In genomic region chr20:13148402-13148801, GRCh38 we compare ENCODE assay signal across 16 cellular contexts.
DNase-seq lines count a peak whose midpoint lies in the region; ATAC-seq, FAIRE-seq and TF ChIP-seq lines count a peak whose summit lies in the region.
"Had no signal": no experiment of that assay in that cellular context is flagged by ENCODE, and none has a peak within 500 bp of the region (broad histone marks: within the 10 kb centered on the region; RNA-seq: fewer than 3 reads in every experiment).

No MANE protein-coding gene starts in this region.

- peak overlapping the region; percentile 72 for H3K27ac Mint-ChIP-seq in mesothelial cell of epicardium
- H3K27ac Mint-ChIP-seq: B cell; CD4-positive, alpha-beta T cell had no signal

- H3K4me1 Mint-ChIP-seq in mesothelial cell of epicardium, result peaks cover 23% of the 10 kb centered on the region
- H3K4me1 Mint-ChIP-seq: B cell had no signal

- H3K27me3 ChIP-seq in bronchial epithelial cell (ENCODE audit: control insufficient read depth, insufficient read depth, low read length) (no peaks in the 10 kb centered on the region), gastrocnemius medialis (no peaks in the 10 kb centered on the region), upper lobe of right lung (no peaks in the 10 kb centered on the region)

- in situ Hi-C loops in gastrocnemius medialis (cut with MboI; ENCODE audit: low sequenced_read_pairs in 4 of 4) (loop anchor here in 1 of 4 donors (25.0 kb wide), 1 partner anchor 389 kb away; no protein-coding TSS in a partner anchor), GM13977 (cut with MboI; ENCODE audit: low pct_unique_long_range_greater_than_20kb, low sequenced_read_pairs, unreplicated experiment) (no loop called here)

- peak in 1 of 2 donors; percentile 25 for ATAC-seq in gastrocnemius medialis
- ATAC-seq in upper lobe of right lung, result peak; percentile 42
- no peak for ATAC-seq in HG02884 (IDR thresholded peaks at IDR 0.05; ENCODE audit: unreplicated experiment)
- ATAC-seq: GM23338 had no signal

- H3K36me3 Mint-ChIP-seq in mesothelial cell of epicardium, result peaks cover 32% of the 10 kb centered on the region

- DNase-seq in bronchial epithelial cell (ENCODE audit: low read depth), result no peak
- no peak for DNase-seq in mesothelial cell of epicardium (ENCODE audit: low spot score in 2 of 2, unreplicated experiment in 2 of 2)
- DNase-seq in gastrocnemius medialis, result no peak
- DNase-seq in upper lobe of right lung, result no peak
- DNase-seq in pons (ENCODE audit: low spot score), result no peak
- DNase-seq in GM13977 (ENCODE audit: low spot score), result no peak
- DNase-seq: ACHN; C1 segment of cervical spinal cord; Calu3; CD4-positive, alpha-beta T cell; DMS 273 treated with DMSO at 0.1 percent for 48 hours; H7 had no signal

- H3K27me3 Mint-ChIP-seq in mesothelial cell of epicardium (ENCODE audit: low read depth), result no peaks in the 10 kb centered on the region
- H3K27me3 Mint-ChIP-seq: B cell had no signal

- FAIRE-seq in bronchial epithelial cell (lab: Jason Lieb, UNC), result peak; percentile 72
- FAIRE-seq: GM18507 had no signal

- peak overlapping the region; percentile 5 to 83 (median 78) for H3K27ac ChIP-seq in gastrocnemius medialis
- peak overlapping the region; percentile 32 for H3K27ac ChIP-seq in upper lobe of right lung

- peaks cover 12% of the 10 kb centered on the region for H3K9me3 Mint-ChIP-seq in mesothelial cell of epicardium
- H3K9me3 Mint-ChIP-seq: CD4-positive, alpha-beta T cell; GM23338 had no signal

- TF ChIP-seq POLR2A in gastrocnemius medialis (IDR thresholded peaks at IDR 0.05), result no peak

- H3K4me3 ChIP-seq in bronchial epithelial cell (ENCODE audit: low read depth, low read length) (no peak overlapping the region), gastrocnemius medialis (no peak overlapping the region), upper lobe of right lung (no peak overlapping the region)
- H3K4me3 ChIP-seq: GM23338 had no signal

- H3K36me3 ChIP-seq in bronchial epithelial cell (ENCODE audit: control insufficient read depth, insufficient read depth, low read length) (no peaks in the 10 kb centered on the region), gastrocnemius medialis (no peaks in the 10 kb centered on the region), upper lobe of right lung (no peaks in the 10 kb centered on the region)

- peaks cover 28% of the 10 kb centered on the region in 2 donors for H3K4me1 ChIP-seq in gastrocnemius medialis
- peaks cover 22% of the 10 kb centered on the region for H3K4me1 ChIP-seq in upper lobe of right lung

- intact Hi-C loops in gastrocnemius medialis (cut with DNase I; ENCODE audit: low total_unique reads) (no loop called here), upper lobe of right lung (cut with DNase I) (no loop called here)

- H3K4me3 Mint-ChIP-seq in mesothelial cell of epicardium, result no peak overlapping the region
- H3K4me3 Mint-ChIP-seq: B cell; CD4-positive, alpha-beta T cell; GM23338 had no signal

- H3K9me3 ChIP-seq in gastrocnemius medialis (no peaks in the 10 kb centered on the region), upper lobe of right lung (no peaks in the 10 kb centered on the region)

- TF ChIP-seq CTCF in bronchial epithelial cell (IDR thresholded peaks at IDR 0.05; ENCODE audit: insufficient read depth, low read length, severe bottlenecking) (no peak), mesothelial cell of epicardium (IDR thresholded peaks at IDR 0.05; ENCODE audit: unreplicated experiment) (no peak), gastrocnemius medialis (IDR thresholded peaks at IDR 0.05 in 4 of 5, conservative IDR thresholded peaks at IDR 0.05 in 1 of 5) (no peak), upper lobe of right lung (IDR thresholded peaks at IDR 0.05) (no peak), GM13977 (IDR thresholded peaks at IDR 0.05; ENCODE audit: extremely low read depth, insufficient read depth, missing control alignments) (no peak)
